Comparison of ENCODE assay signal across 2 cellular contexts in the genomic region with DNA sequence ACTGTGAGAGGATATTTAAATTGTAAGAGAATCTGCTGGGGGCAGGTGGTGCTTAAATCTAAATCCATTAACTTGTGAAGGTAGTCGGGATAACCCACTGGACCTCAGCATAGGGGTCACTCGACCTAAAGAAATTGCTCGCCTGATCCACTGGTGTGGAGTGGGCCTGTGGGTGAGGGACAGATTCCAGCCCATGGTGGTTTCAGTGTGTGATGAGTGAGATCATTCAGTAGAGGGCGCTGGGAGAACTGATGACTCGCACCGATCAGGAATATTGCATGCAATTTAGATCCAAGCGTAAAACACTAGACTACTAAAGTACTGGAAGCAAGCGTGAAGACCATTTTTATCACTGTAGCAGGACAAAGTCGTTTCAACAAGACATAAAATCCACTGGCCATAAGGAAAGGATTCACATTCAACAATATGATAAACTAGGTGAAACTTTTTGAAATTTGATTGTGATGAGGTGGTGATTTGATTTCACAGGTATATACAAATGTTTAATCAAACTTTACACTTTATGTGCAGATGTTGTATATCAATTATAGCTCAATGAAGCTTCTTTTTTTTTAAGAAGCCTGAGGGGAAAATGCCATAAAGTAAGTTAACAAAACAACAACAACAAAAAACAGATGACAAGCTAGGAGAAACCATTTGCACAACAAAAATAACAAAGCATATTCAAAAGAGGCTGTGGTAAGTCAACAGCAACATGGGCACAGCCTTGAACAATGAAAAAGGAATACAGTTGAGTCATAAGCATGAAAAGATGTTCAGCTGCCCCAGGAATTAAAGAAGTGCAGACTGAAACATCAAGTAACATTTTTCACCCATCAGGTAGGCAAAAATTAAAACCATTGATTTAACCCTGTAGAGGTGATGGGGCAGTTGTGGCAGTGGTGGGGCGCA.
TF ChIP-seq lines count a peak whose summit lies in the region.

No MANE protein-coding gene starts in this region.

TF ChIP-seq in A549, 52 proteins besides CTCF, POLR2A, EP300 and RAD21:
- TF ChIP-seq EHMT2 (IDR thresholded peaks at IDR 0.05; ENCODE audit: low read depth) (no peak), BHLHE40 (IDR thresholded peaks at IDR 0.05; ENCODE audit: low read depth, low read length) (no peak), SMC3 (IDR thresholded peaks at IDR 0.05) (peak; percentile 74)

TF ChIP-seq in endothelial cell of umbilical vein, 7 proteins besides CTCF, POLR2A, EP300 and RAD21:
- TF ChIP-seq GATA2 (IDR thresholded peaks at IDR 0.05; ENCODE audit: insufficient read depth, insufficient read length, low read depth, low read length) (no peak), FOS (IDR thresholded peaks at IDR 0.05; ENCODE audit: borderline replicate concordance, insufficient read depth, low read length) (no peak), JUN (IDR thresholded peaks at IDR 0.05; ENCODE audit: borderline replicate concordance, insufficient read depth, insufficient read length, low read depth) (no peak), EZH2 (IDR thresholded peaks at IDR 0.05; ENCODE audit: borderline replicate concordance, low read depth, low read length, severe bottlenecking) (no peak), MYC (IDR thresholded peaks at IDR 0.05; ENCODE audit: low read depth, low read length) (no peak), POLR2AphosphoS5 (IDR thresholded peaks at IDR 0.05; ENCODE audit: insufficient read depth, low read depth, low read length) (no peak)
- TF ChIP-seq, protein P1, sequence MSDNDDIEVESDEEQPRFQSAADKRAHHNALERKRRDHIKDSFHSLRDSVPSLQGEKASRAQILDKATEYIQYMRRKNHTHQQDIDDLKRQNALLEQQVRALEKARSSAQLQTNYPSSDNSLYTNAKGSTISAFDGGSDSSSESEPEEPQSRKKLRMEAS (IDR thresholded peaks at IDR 0.05; ENCODE audit: insufficient read depth, insufficient read length), result no peak
